1 cellular context compared by ENCODE assay signal in genomic region chr16:82156761-82157654, GRCh38.
TF ChIP-seq lines count a peak whose summit lies in the region.

No MANE protein-coding gene starts in this region.

TF ChIP-seq in K562, 482 proteins besides CTCF, POLR2A, EP300 and RAD21 (continued from another document):
- TF ChIP-seq ZNF316 (IDR thresholded peaks at IDR 0.05), result peak; percentile 42; the same call in 1 of the 2 replicates
